ENCODE assay signal across 1 cellular context in genomic region chr1:19251305-19252196, GRCh38.
TF ChIP-seq lines count a peak whose summit lies in the region.

Gene EMC1, minus strand, starts transcription at chr1:19251524. Its CDS starts 15 bp downstream, at chr1:19251509.
Gene MRTO4, plus strand, starts transcription at chr1:19251805. Its CDS starts 31 bp downstream, at chr1:19251836.

TF ChIP-seq in GM12878, 131 proteins besides CTCF, POLR2A, EP300 and RAD21 (continued from another document and continues in another):
- TF ChIP-seq RELB (IDR thresholded peaks at IDR 0.05; ENCODE audit: low read depth) (peak; percentile 99), USF2 (IDR thresholded peaks at IDR 0.05; ENCODE audit: borderline replicate concordance, low read depth, low read length) (no peak; the same call in 1 of the 2 replicates), FOXK2 (IDR thresholded peaks at IDR 0.05) (peak; percentile 36; the same call in 1 of the 2 replicates), NRF1 (conservative IDR thresholded peaks at IDR 0.05; ENCODE audit: low read depth, low read length) (no peak), POLR2AphosphoS5 (IDR thresholded peaks at IDR 0.05; ENCODE audit: low read length) (peak; percentile 97), ELK1 (IDR thresholded peaks at IDR 0.05; ENCODE audit: low read depth, low read length) (peak; percentile 44; the same call in 1 of the 2 replicates), ZZZ3 (IDR thresholded peaks at IDR 0.05; ENCODE audit: control insufficient read depth, insufficient read length, low read depth) (no peak), ZNF592 (IDR thresholded peaks at IDR 0.05) (peak; percentile 96), CHD1 (IDR thresholded peaks at IDR 0.05; ENCODE audit: low read depth, low read length) (0 out of 2 replicates have a peak, but pooled peaks have one; percentile 60), MYB (IDR thresholded peaks at IDR 0.05; ENCODE audit: borderline replicate concordance, low read depth, low read length) (peak; percentile 95), DPF2 (IDR thresholded peaks at IDR 0.05) (peak; percentile 82), ATF3 (IDR thresholded peaks at IDR 0.05; ENCODE audit: borderline replicate concordance, extremely low read depth, low read depth, low read length) (no peak), SMC3 (IDR thresholded peaks at IDR 0.05; ENCODE audit: borderline replicate concordance, low read length) (0 out of 2 replicates have a peak, but pooled peaks have one; percentile 12), ZNF687 (IDR thresholded peaks at IDR 0.05) (peak; percentile 87), ZBTB40 (IDR thresholded peaks at IDR 0.05; ENCODE audit: borderline replicate concordance) (peak; percentile 69), ZNF207 (IDR thresholded peaks at IDR 0.05; ENCODE audit: borderline replicate concordance) (peak; percentile 88; the same call in 1 of the 2 replicates), BHLHE40 (IDR thresholded peaks at IDR 0.05; ENCODE audit: borderline replicate concordance in 1 of 2, low read depth in 2 of 2, low read length in 1 of 2) (peak; percentile 78 to 90), SMAD5 (IDR thresholded peaks at IDR 0.05; ENCODE audit: low read depth) (peak; percentile 67), SKIL (IDR thresholded peaks at IDR 0.05; ENCODE audit: low read depth, poor library complexity, severe bottlenecking) (peak; percentile 22), SP1 (IDR thresholded peaks at IDR 0.05; ENCODE audit: low read depth, low read length) (peak; percentile 66), SIX5 (IDR thresholded peaks at IDR 0.05; ENCODE audit: low read depth, low read length, severe bottlenecking) (peak; percentile 25), SMAD1 (IDR thresholded peaks at IDR 0.05; ENCODE audit: low read depth, partially characterized antibody) (no peak), ESRRA (IDR thresholded peaks at IDR 0.05; ENCODE audit: low read length) (peak; percentile 46; the same call in 1 of the 2 replicates), PAX8 (IDR thresholded peaks at IDR 0.05) (no peak; the same call in 1 of the 2 replicates), MYC (IDR thresholded peaks at IDR 0.05; ENCODE audit: insufficient read depth, insufficient read length, insufficient replicate concordance, low read length, severe bottlenecking) (peak; percentile 94), TCF3 (IDR thresholded peaks at IDR 0.05; ENCODE audit: borderline replicate concordance, insufficient read depth, low read depth, low read length) (0 out of 2 replicates have a peak, but pooled peaks have one; percentile 42), EED (IDR thresholded peaks at IDR 0.05; ENCODE audit: low read depth) (peak; percentile 44), HDGF (IDR thresholded peaks at IDR 0.05) (peak; percentile 84; the same call in 1 of the 2 replicates), GATAD2B (conservative IDR thresholded peaks at IDR 0.05; ENCODE audit: low read depth) (peak; percentile 84), SMARCA5 (IDR thresholded peaks at IDR 0.05) (peak; percentile 61; the same call in 1 of the 2 replicates), E2F4 (IDR thresholded peaks at IDR 0.05; ENCODE audit: low read depth, low read length) (peak; percentile 68), BACH1 (IDR thresholded peaks at IDR 0.05; ENCODE audit: borderline replicate concordance) (peak; percentile 78), POU2F2 (IDR thresholded peaks at IDR 0.05; ENCODE audit: borderline replicate concordance, low read depth, low read length) (peak; percentile 72; the same call in 1 of the 3 replicates), CREB1 (IDR thresholded peaks at IDR 0.05; ENCODE audit: low read depth) (peak; percentile 68)
